In the genomic region with DNA sequence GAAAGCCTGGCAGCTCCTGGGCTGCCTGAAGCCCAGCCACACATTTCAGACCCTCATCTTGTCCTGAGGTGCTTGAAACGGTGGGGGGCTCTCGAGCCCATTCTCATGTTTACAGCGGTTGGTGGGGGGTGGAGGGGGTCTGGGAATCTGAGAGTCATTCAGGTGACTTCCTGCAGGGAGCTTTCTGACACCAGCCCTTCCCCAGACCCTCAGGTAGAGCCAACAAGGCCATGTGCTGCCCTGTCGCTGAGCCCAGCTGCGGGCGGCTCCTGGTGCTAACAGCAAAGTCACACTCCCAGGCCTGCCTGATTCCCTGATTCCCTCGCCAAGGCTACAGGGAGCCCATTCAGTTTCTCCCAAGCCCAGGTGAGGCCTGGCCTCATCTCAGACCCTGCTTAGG, we compare ENCODE assay signal across 19 cellular contexts.
A peak's percentile ranks its signal among the peaks of the same experiment; 100 is the strongest.
DNase-seq lines count a peak whose midpoint lies in the region; ATAC-seq and TF ChIP-seq lines count a peak whose summit lies in the region.
"Had no signal": no experiment of that assay in that cellular context is flagged by ENCODE, and none has a peak within 500 bp of the region (broad histone marks: within the 10 kb centered on the region; RNA-seq: fewer than 3 reads in every experiment).

No MANE protein-coding gene starts in this region.

- no peak overlapping the region for H3K27ac Mint-ChIP-seq in neural progenitor cell
- H3K27ac Mint-ChIP-seq: B cell had no signal

- CTCF ChIA-PET in RWPE1 (lab: Yijun Ruan, JAX), result no interaction called here

- no peaks in the 10 kb centered on the region for H3K9me3 Mint-ChIP-seq in neural progenitor cell

- H3K36me3 ChIP-seq in H7 (replicated peaks; ENCODE audit: control insufficient read depth, insufficient read depth, low read length), result no peaks in the 10 kb centered on the region
- H3K36me3 ChIP-seq in neural progenitor cell, result no peaks in the 10 kb centered on the region
- no peaks in the 10 kb centered on the region for H3K36me3 ChIP-seq in brain microvascular endothelial cell (replicated peaks)
- H3K36me3 ChIP-seq: SJSA1 had no signal

- H3K4me3 ChIP-seq in H7 (ENCODE audit: insufficient read depth, low read depth, low read length), result no peak overlapping the region
- H3K4me3 ChIP-seq in neural progenitor cell, result no peak overlapping the region
- H3K4me3 ChIP-seq in brain microvascular endothelial cell (ENCODE audit: low read depth, low read length), result no peak overlapping the region
- H3K4me3 ChIP-seq: A549, SJSA1 had no signal

- no peaks in the 10 kb centered on the region for H3K9me3 ChIP-seq in neural progenitor cell (ENCODE audit: low read depth)
- H3K9me3 ChIP-seq: A549, SJSA1 had no signal

- ATAC-seq in foreskin keratinocyte (peak; percentile 2), HG03432 (IDR thresholded peaks at IDR 0.05; ENCODE audit: unreplicated experiment) (no peak), HG03045 (IDR thresholded peaks at IDR 0.05; ENCODE audit: unreplicated experiment) (no peak)
- ATAC-seq: Panc1 had no signal

- peak overlapping the region; percentile 30 for H2AFZ ChIP-seq in neural progenitor cell (replicated peaks)

- H3K27ac ChIP-seq in RWPE1 (peak overlapping the region; percentile 42; the same call in 1 of the 2 replicates), foreskin keratinocyte (peak overlapping the region; percentile 18), neural progenitor cell (no peak overlapping the region), brain microvascular endothelial cell (no peak overlapping the region)
- H3K27ac ChIP-seq: A549, SJSA1 had no signal

- H3K27me3 ChIP-seq in H7 (ENCODE audit: control insufficient read depth, insufficient read depth, low read length) (no peaks in the 10 kb centered on the region), foreskin keratinocyte (no peaks in the 10 kb centered on the region), neural progenitor cell (no peaks in the 10 kb centered on the region), brain microvascular endothelial cell (replicated peaks) (no peaks in the 10 kb centered on the region)
- H3K27me3 ChIP-seq: SJSA1 had no signal

- H3K4me3 Mint-ChIP-seq in neural progenitor cell, result no peak overlapping the region
- H3K4me3 Mint-ChIP-seq: B cell, CD14-positive monocyte had no signal

- in situ Hi-C loops in brain microvascular endothelial cell (cut with HindIII; ENCODE audit: low pct_ligation_motif_present, low sequenced_read_pairs), result no loop called here

- H3K4me2 ChIP-seq in neural progenitor cell, result no peak overlapping the region
- H3K4me2 ChIP-seq: A549 had no signal

- H3K79me2 ChIP-seq in neural progenitor cell (ENCODE audit: low read depth), result no peaks in the 10 kb centered on the region

- H3K4me1 Mint-ChIP-seq in neural progenitor cell, result peaks cover 10% of the 10 kb centered on the region
- H3K4me1 Mint-ChIP-seq: B cell, CD14-positive monocyte had no signal

- H3F3A ChIP-seq in neural progenitor cell (ENCODE audit: low read depth), result no peaks in the 10 kb centered on the region

- POLR2A ChIA-PET in RWPE1 (lab: Yijun Ruan, JAX; ENCODE audit: low non-redundant PET), result no interaction called here

- H3K9ac ChIP-seq in neural progenitor cell, result no peak overlapping the region

- peak; percentile 39 for DNase-seq in H7
- no peak for DNase-seq in RWPE1 (ENCODE audit: low spot score)
- no peak for DNase-seq in foreskin keratinocyte
- no peak for DNase-seq in neural progenitor cell (ENCODE audit: low spot score)
- DNase-seq in brain microvascular endothelial cell, result no peak
- DNase-seq: GDM1; IMR-90; NCI-H1105; NCI-H2029 treated with DMSO at 0.1 percent for 48 hours; NCI-H510A treated with DMSO at 0.1 percent for 48 hours; NCI-H748 treated with DMSO at 0.1 percent for 48 hours; NK-92 treated with Interleukin-12 subunit alpha and Interleukin-12 subunit beta, amount 100 ng/mL, for 24 hours had no signal

- H4K20me1 ChIP-seq in neural progenitor cell (ENCODE audit: low read depth), result no peaks in the 10 kb centered on the region

- H3K4me1 ChIP-seq in foreskin keratinocyte, result peaks cover 36% of the 10 kb centered on the region
- no peaks in the 10 kb centered on the region for H3K4me1 ChIP-seq in neural progenitor cell
- H3K4me1 ChIP-seq: A549, SJSA1 had no signal

- TF ChIP-seq CTCF in RWPE1 (conservative IDR thresholded peaks at IDR 0.05; ENCODE audit: low read depth) (no peak), foreskin keratinocyte (conservative IDR thresholded peaks at IDR 0.05) (no peak), neural progenitor cell (IDR thresholded peaks at IDR 0.05) (no peak), brain microvascular endothelial cell (IDR thresholded peaks at IDR 0.05; ENCODE audit: low read depth, low read length, missing control alignments) (no peak)

- H3K27me3 Mint-ChIP-seq in neural progenitor cell (ENCODE audit: insufficient read depth, low read depth), result peaks cover 3% of the 10 kb centered on the region
- H3K27me3 Mint-ChIP-seq: B cell had no signal

- H3K36me3 Mint-ChIP-seq in neural progenitor cell, result no peaks in the 10 kb centered on the region
- H3K36me3 Mint-ChIP-seq: CD14-positive monocyte had no signal

Comparison
In these comparisons a context has a peak if more than half of its experiments do, and no peak if none do; other contexts are left out.
1. H3K27ac ChIP-seq: peak in RWPE1 (single experiment) and foreskin keratinocyte (single experiment); none in neural progenitor cell (single experiment) and brain microvascular endothelial cell (single experiment).